ENCODE assay signal across 15 cellular contexts in the genomic region with DNA sequence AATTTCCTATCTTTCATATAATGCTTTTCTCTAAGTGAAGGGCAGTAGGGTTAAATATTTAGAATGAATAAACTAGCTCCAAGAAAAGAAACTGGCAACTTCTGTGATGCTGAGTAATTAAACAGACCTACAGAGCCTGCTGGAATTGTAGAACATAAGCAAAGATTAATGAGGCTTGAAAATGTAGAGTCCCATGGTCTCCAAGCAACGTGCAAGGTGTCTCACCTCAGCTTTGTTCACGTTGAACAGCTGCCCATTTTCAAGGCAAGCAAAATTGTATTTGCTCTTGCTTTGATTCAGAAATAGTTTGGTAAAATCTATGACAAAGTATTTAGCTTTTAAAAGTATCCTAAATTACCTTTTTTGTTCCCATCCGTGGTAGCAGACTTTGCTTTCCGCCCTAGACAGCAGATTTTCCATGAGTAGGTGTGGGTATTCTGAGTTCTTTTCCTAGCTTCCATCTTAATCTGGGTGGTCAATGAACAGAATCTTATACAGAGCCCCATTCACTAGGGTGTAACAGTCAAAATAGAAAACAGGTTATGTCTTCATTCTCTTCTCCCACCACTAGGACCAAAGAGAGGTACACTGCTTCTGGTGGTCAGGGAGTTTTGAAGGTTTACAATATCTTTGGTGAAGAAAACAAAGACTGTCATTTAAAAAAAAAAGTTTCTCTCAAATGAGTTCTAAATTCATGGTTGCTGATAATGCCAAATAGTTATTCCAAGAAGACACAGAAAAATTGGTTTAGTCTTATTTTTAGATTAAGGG. TPM values are rescaled to one million over a fixed set of nuclear protein-coding genes. Genes with fewer than 3 reads are reported as not detected.
DNase-seq lines count a peak whose midpoint lies in the region; TF ChIP-seq lines count a peak whose summit lies in the region.
"Had no signal": no experiment of that assay in that cellular context is flagged by ENCODE, and none has a peak within 500 bp of the region (broad histone marks: within the 10 kb centered on the region; RNA-seq: fewer than 3 reads in every experiment).

No MANE protein-coding gene starts in this region.

- DNase-seq in ELR (ENCODE audit: low read depth) (peak; percentile 9), NCI-H2081 treated with DMSO at 0.1 percent for 48 hours (lab: John Stamatoyannopoulos, UW) (peak; percentile 25), SK-MEL-5 (ENCODE audit: low read depth, low spot score) (peak; percentile 43), nephron progenitor cell (no peak), GM20000 (ENCODE audit: low spot score) (no peak), hepatic stellate cell (ENCODE audit: low spot score) (no peak), GM03348 (ENCODE audit: low spot score) (no peak)
- DNase-seq: activated CD4-positive, alpha-beta memory T cell treated with anti-CD3 and anti-CD28 coated beads, Interleukin-2, amount 10 ng/mL, durations not matched to agents 7 days and 5 days; activated naive CD8-positive, alpha-beta T cell treated with anti-CD3 and anti-CD28 coated beads, Interleukin-2, amount 50 U/mL, for 24 hours; DMS53; naive thymus-derived CD8-positive, alpha-beta T cell; NCI-H2227 treated with DMSO at 0.1 percent for 48 hours; Peyer's patch; right cardiac atrium had no signal

- in situ Hi-C loops in SK-MEL-5 (cut with HindIII; ENCODE audit: low pct_unique_long_range_greater_than_20kb, low sequenced_read_pairs) = no loop called here

- peaks cover 13% of the 10 kb centered on the region for H3K4me1 Mint-ChIP-seq in nephron progenitor cell
- H3K4me1 Mint-ChIP-seq: activated CD4-positive, alpha-beta memory T cell treated with anti-CD3 and anti-CD28 coated beads, Interleukin-2, amount 10 ng/mL, durations not matched to agents 7 days and 5 days; activated naive CD8-positive, alpha-beta T cell treated with anti-CD3 and anti-CD28 coated beads, Interleukin-2, amount 50 U/mL, for 24 hours; naive thymus-derived CD8-positive, alpha-beta T cell had no signal

- no peak overlapping the region for H3K4me3 Mint-ChIP-seq in nephron progenitor cell
- H3K4me3 Mint-ChIP-seq: activated CD4-positive, alpha-beta memory T cell treated with anti-CD3 and anti-CD28 coated beads, Interleukin-2, amount 10 ng/mL, durations not matched to agents 7 days and 5 days; activated naive CD8-positive, alpha-beta T cell treated with anti-CD3 and anti-CD28 coated beads, Interleukin-2, amount 50 U/mL, for 24 hours; naive thymus-derived CD8-positive, alpha-beta T cell had no signal

- no peaks in the 10 kb centered on the region for H3K27me3 Mint-ChIP-seq in nephron progenitor cell (ENCODE audit: low read depth, poor library complexity)
- H3K27me3 Mint-ChIP-seq: activated CD4-positive, alpha-beta memory T cell treated with anti-CD3 and anti-CD28 coated beads, Interleukin-2, amount 10 ng/mL, durations not matched to agents 7 days and 5 days; activated naive CD8-positive, alpha-beta T cell treated with anti-CD3 and anti-CD28 coated beads, Interleukin-2, amount 50 U/mL, for 24 hours; naive thymus-derived CD8-positive, alpha-beta T cell had no signal

- no peak overlapping the region for H3K27ac Mint-ChIP-seq in nephron progenitor cell
- H3K27ac Mint-ChIP-seq: activated CD4-positive, alpha-beta memory T cell treated with anti-CD3 and anti-CD28 coated beads, Interleukin-2, amount 10 ng/mL, durations not matched to agents 7 days and 5 days; activated naive CD8-positive, alpha-beta T cell treated with anti-CD3 and anti-CD28 coated beads, Interleukin-2, amount 50 U/mL, for 24 hours; naive thymus-derived CD8-positive, alpha-beta T cell had no signal

- peak; percentile 8 for TF ChIP-seq CTCF in nephron progenitor cell (IDR thresholded peaks at IDR 0.05)
- TF ChIP-seq CTCF in GM20000 (IDR thresholded peaks at IDR 0.05; ENCODE audit: extremely low read depth, missing control alignments) = no peak

- H3K36me3 Mint-ChIP-seq in nephron progenitor cell (ENCODE audit: low read depth) = no peaks in the 10 kb centered on the region
- H3K36me3 Mint-ChIP-seq: naive thymus-derived CD8-positive, alpha-beta T cell had no signal

- no peaks in the 10 kb centered on the region for H3K9me3 Mint-ChIP-seq in nephron progenitor cell

RNA-seq across cellular contexts. Expression of gene TYRP1, which starts 52.1 kb away (rescaled TPM):
- 1,105 and 1,258 TPM in 2 replicates for total RNA-seq in SK-MEL-5 (2014; rRNA removed; shearing (Covaris generic))
- 457 and 517 TPM in 2 replicates for polyA plus RNA-seq in SK-MEL-5 (2015; cell fraction: cytosol; rRNA removed)
- 286 and 313 TPM in 2 replicates for polyA plus RNA-seq in SK-MEL-5 (2015; cell fraction: nucleus; rRNA removed)
- total RNA-seq: activated CD4-positive, alpha-beta memory T cell treated with anti-CD3 and anti-CD28 coated beads, Interleukin-2, amount 10 ng/mL, durations not matched to agents 7 days and 5 days; LHCN-M2; naive thymus-derived CD8-positive, alpha-beta T cell had no signal
- polyA plus RNA-seq: naive thymus-derived CD8-positive, alpha-beta T cell had no signal

Comparison
In these comparisons a context has a peak if more than half of its experiments do, and no peak if none do; other contexts are left out.
1. DNase-seq: peak in ELR (single experiment), NCI-H2081 treated with DMSO at 0.1 percent for 48 hours (single experiment) and SK-MEL-5 (single experiment); none in nephron progenitor cell (single experiment), GM20000 (single experiment), hepatic stellate cell (single experiment) and GM03348 (single experiment).